In genomic region chr7:64626083-64626469, GRCh38 we compare ENCODE assay signal across 14 cellular contexts.
"Had no signal": no experiment of that assay in that cellular context is flagged by ENCODE, and none has a peak within 500 bp of the region (broad histone marks: within the 10 kb centered on the region; RNA-seq: fewer than 3 reads in every experiment).

No MANE protein-coding gene starts in this region.

- H3K4me3 ChIP-seq: body of pancreas, gastrocnemius medialis, tibial artery, uterus had no signal

- ATAC-seq: body of pancreas, gastrocnemius medialis had no signal

- H3K27me3 ChIP-seq: body of pancreas, gastrocnemius medialis, tibial artery, uterus had no signal

- H3K27ac ChIP-seq: body of pancreas, epithelial cell of prostate, gastrocnemius medialis, tibial artery, uterus, VCaP had no signal

- DNase-seq: activated CD4-positive, alpha-beta T cell treated with anti-CD3 and anti-CD28 coated beads for 48 hours; activated naive CD4-positive, alpha-beta T cell; amniotic stem cell; body of pancreas; effector memory CD4-positive, alpha-beta T cell; gastrocnemius medialis; stimulated activated CD4-positive, alpha-beta T cell treated with anti-CD3 and anti-CD28 coated beads, Interleukin-4, amount 100 ng/mL, for 1 hour; stimulated activated CD8-positive, alpha-beta memory T cell treated with anti-CD3 and anti-CD28 coated beads, Interleukin-4, amount 100 ng/mL, for 48 hours; T1000; tibial artery; uterus had no signal

- H3K4me1 ChIP-seq: body of pancreas, gastrocnemius medialis, tibial artery, uterus had no signal

- H3K4me1 Mint-ChIP-seq: neural crest cell had no signal

- H3K4me3 Mint-ChIP-seq: neural crest cell had no signal
